ENCODE assay signal across 8 cellular contexts in genomic region chr12:674272-674781, GRCh38. TPM values are rescaled to one million over a fixed set of nuclear protein-coding genes. Genes with fewer than 3 reads are reported as not detected.
DNase-seq lines count a peak whose midpoint lies in the region; ATAC-seq, FAIRE-seq and TF ChIP-seq lines count a peak whose summit lies in the region.

No MANE protein-coding gene starts in this region.

- H3K9ac ChIP-seq in trophoblast cell (ENCODE audit: low read length), result no peak overlapping the region

- WGBS in trophoblast cell (ENCODE audit: extremely low coverage, insufficient coverage, insufficient read length), result no CpG with 5 or more reads among the region's 4 CpGs

- no peaks in the 10 kb centered on the region for H3K79me1 ChIP-seq in trophoblast cell (ENCODE audit: low read length)

- H3K9me3 ChIP-seq in gastrocnemius medialis, result no peaks in the 10 kb centered on the region
- no peaks in the 10 kb centered on the region for H3K9me3 ChIP-seq in trophoblast cell (ENCODE audit: insufficient read depth, low read depth, low read length)

- H3K23ac ChIP-seq in trophoblast cell (ENCODE audit: low read length), result no peak overlapping the region

- no peak overlapping the region for H2AK5ac ChIP-seq in trophoblast cell (ENCODE audit: low read length)

- H3K36me3 ChIP-seq in gastrocnemius medialis (no peaks in the 10 kb centered on the region), trophoblast cell (ENCODE audit: control insufficient read depth in 1 of 2, insufficient read depth in 2 of 2, low read length in 2 of 2) (no peaks in the 10 kb centered on the region)

- intact Hi-C loops in gastrocnemius medialis (cut with DNase I; ENCODE audit: low total_unique reads), result no loop called here

- no peak overlapping the region for H4K8ac ChIP-seq in trophoblast cell (ENCODE audit: low read depth, low read length)

- no peak overlapping the region for H2BK12ac ChIP-seq in trophoblast cell (ENCODE audit: low read length)

- no peak overlapping the region for H2AFZ ChIP-seq in trophoblast cell (ENCODE audit: insufficient read depth, low read length, poor library complexity)

- no peaks in the 10 kb centered on the region for H3K27me3 ChIP-seq in gastrocnemius medialis
- H3K27me3 ChIP-seq in trophoblast cell (ENCODE audit: insufficient read depth, low read length), result no peaks in the 10 kb centered on the region

- TF ChIP-seq POLR2A in gastrocnemius medialis (IDR thresholded peaks at IDR 0.05), result no peak

- no peak for FAIRE-seq in frontal cortex (lab: Jason Lieb, UNC)

- TF ChIP-seq CTCF in gastrocnemius medialis (IDR thresholded peaks at IDR 0.05 in 4 of 5, conservative IDR thresholded peaks at IDR 0.05 in 1 of 5), result no peak

- DNase-seq in T follicular helper cell (ENCODE audit: low read depth) (peak; percentile 56), gastrocnemius medialis (no peak), frontal cortex (ENCODE audit: low spot score in 2 of 2) (no peak), trophoblast cell (no peak)
- peak; percentile 64 for DNase-seq in activated naive CD8-positive, alpha-beta T cell treated with anti-CD3 and anti-CD28 coated beads, Interleukin-2, amount 50 U/mL, for 16 hours (ENCODE audit: low read depth, low spot score)
- DNase-seq in stimulated activated CD8-positive, alpha-beta memory T cell treated with anti-CD3 and anti-CD28 coated beads, Interleukin-2, amount 100 ng/mL, for 48 hours (ENCODE audit: low read depth in 2 of 2), result peak; percentile 58 to 63

- H4K12ac ChIP-seq in trophoblast cell (ENCODE audit: low read depth, low read length), result no peak overlapping the region

- H3K27ac ChIP-seq in gastrocnemius medialis, result no peak overlapping the region
- H3K27ac ChIP-seq in trophoblast cell (ENCODE audit: low read depth, low read length), result no peak overlapping the region

- H2BK5ac ChIP-seq in trophoblast cell (ENCODE audit: low read depth, low read length, poor library complexity), result no peak overlapping the region

- no peak overlapping the region for H3K14ac ChIP-seq in trophoblast cell (ENCODE audit: low read length)

- no peaks in the 10 kb centered on the region for H3K79me2 ChIP-seq in trophoblast cell (ENCODE audit: control insufficient read depth, insufficient read depth, low read length, poor library complexity)

- ATAC-seq in GM18861 (IDR thresholded peaks at IDR 0.05; ENCODE audit: unreplicated experiment) (peak; percentile 75), HG02885 (IDR thresholded peaks at IDR 0.05; ENCODE audit: poor library complexity, unreplicated experiment) (peak; percentile 90), gastrocnemius medialis (no peak)

- H3K4me1 ChIP-seq in gastrocnemius medialis (no peaks in the 10 kb centered on the region), trophoblast cell (ENCODE audit: control insufficient read depth in 1 of 2, insufficient read depth in 2 of 2, low read length in 2 of 2) (no peaks in the 10 kb centered on the region)

- H3K4ac ChIP-seq in trophoblast cell (ENCODE audit: low read depth, low read length), result no peak overlapping the region

- H3K4me2 ChIP-seq in trophoblast cell (ENCODE audit: low read length), result no peak overlapping the region

- H4K91ac ChIP-seq in trophoblast cell (ENCODE audit: low read depth, low read length), result no peak overlapping the region

- H3K4me3 ChIP-seq in gastrocnemius medialis (no peak overlapping the region), trophoblast cell (ENCODE audit: low read depth, low read length) (no peak overlapping the region)

- no peak overlapping the region for H3K18ac ChIP-seq in trophoblast cell (ENCODE audit: low read length)

- in situ Hi-C loops in gastrocnemius medialis (cut with MboI; ENCODE audit: low sequenced_read_pairs in 4 of 4), result no loop called here

- H2BK120ac ChIP-seq in trophoblast cell (ENCODE audit: insufficient read depth, low read length, poor library complexity), result no peak overlapping the region

RNA-seq across cellular contexts. Expression of gene NINJ2, which starts 11.1 kb away (rescaled TPM):
- total RNA-seq in gastrocnemius medialis (100 to 1,000 TPM in 1 of 4 donors, 10 to 100 TPM in 3; 12.0 to 106 (median 78.5) TPM), frontal cortex (2.9 TPM)
- polyA plus RNA-seq in trophoblast cell (2013), result 0.12 and 0.21 TPM in 2 replicates

Comparison
In these comparisons a context has a peak if more than half of its experiments do, and no peak if none do; other contexts are left out.
1. ATAC-seq: peak in GM18861 (single experiment) and HG02885 (single experiment); none in gastrocnemius medialis (0 of 2).
2. DNase-seq: peak in T follicular helper cell (single experiment), activated naive CD8-positive, alpha-beta T cell treated with anti-CD3 and anti-CD28 coated beads, Interleukin-2, amount 50 U/mL, for 16 hours (single experiment) and stimulated activated CD8-positive, alpha-beta memory T cell treated with anti-CD3 and anti-CD28 coated beads, Interleukin-2, amount 100 ng/mL, for 48 hours (2 of 2); none in gastrocnemius medialis (0 of 2), frontal cortex (0 of 2) and trophoblast cell (0 of 2).